11 cellular contexts compared by ENCODE assay signal in the genomic region with DNA sequence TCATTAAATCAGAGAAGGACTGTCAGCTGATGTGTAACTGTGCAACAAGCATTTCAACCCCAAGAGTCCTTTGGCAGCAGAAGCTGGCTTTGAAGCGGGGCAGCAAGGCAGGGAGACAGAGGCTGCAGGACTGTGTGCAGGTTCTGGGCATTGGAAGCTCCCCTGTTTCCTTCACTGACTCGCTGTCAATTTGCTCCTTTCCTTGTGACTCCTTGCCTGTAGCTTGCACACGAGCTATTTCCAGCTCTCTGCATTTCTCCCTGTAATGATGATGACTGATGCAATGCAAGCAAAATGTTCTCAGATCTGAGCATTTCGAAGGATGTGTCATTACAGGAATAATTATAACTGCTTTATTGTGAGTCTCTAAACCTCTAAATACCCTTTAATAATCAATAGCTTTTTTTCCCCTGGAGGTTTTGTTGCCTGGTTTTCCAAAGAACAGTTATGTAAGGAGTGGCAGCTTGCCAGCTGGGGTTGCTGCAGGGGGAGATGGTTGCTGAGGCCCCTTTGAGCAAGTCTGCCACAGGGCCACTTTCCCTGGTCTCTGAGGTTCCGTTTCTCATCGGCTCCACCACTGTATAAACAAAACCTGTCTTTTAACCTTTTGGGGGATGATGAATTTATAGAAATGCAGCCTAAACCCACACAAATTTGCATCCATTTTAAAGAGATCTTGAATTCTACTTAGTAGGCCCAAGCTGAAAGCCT. TPM values are rescaled to one million over a fixed set of nuclear protein-coding genes. Genes with fewer than 3 reads are reported as not detected.
DNase-seq lines count a peak whose midpoint lies in the region; ATAC-seq and TF ChIP-seq lines count a peak whose summit lies in the region.
"Had no signal": no experiment of that assay in that cellular context is flagged by ENCODE, and none has a peak within 500 bp of the region (broad histone marks: within the 10 kb centered on the region; RNA-seq: fewer than 3 reads in every experiment).

No MANE protein-coding gene starts in this region.

- H3K23ac ChIP-seq in neuronal stem cell (ENCODE audit: low read depth, low read length, poor library complexity), result no peak overlapping the region

- no peak overlapping the region for H2BK5ac ChIP-seq in neuronal stem cell (ENCODE audit: low read length)

- no peak overlapping the region for H2BK12ac ChIP-seq in neuronal stem cell (ENCODE audit: low read length)

- no peak overlapping the region for H2AFZ ChIP-seq in neuronal stem cell (ENCODE audit: low read length)

- no peak overlapping the region for H3K4ac ChIP-seq in neuronal stem cell (ENCODE audit: low read length)

- no peak overlapping the region for H2BK120ac ChIP-seq in neuronal stem cell (ENCODE audit: low read depth, low read length)

- no peak overlapping the region for H2AK5ac ChIP-seq in neuronal stem cell (ENCODE audit: low read depth, low read length)

- H4K8ac ChIP-seq in neuronal stem cell (ENCODE audit: low read depth, low read length), result peak overlapping the region; percentile 45

- TF ChIP-seq CTCF in epithelial cell of esophagus (IDR thresholded peaks at IDR 0.05; ENCODE audit: insufficient read depth, low read depth, low read length, missing control alignments), result no peak

- no peak overlapping the region for H2BK15ac ChIP-seq in neuronal stem cell (ENCODE audit: low read length)

- no peak for ATAC-seq in HG02840 (IDR thresholded peaks at IDR 0.05; ENCODE audit: low FRiP score, unreplicated experiment)
- no peak for ATAC-seq in HG03442 (IDR thresholded peaks at IDR 0.05; ENCODE audit: unreplicated experiment)

- no peak overlapping the region for H3K14ac ChIP-seq in neuronal stem cell (ENCODE audit: low read length)

- no peaks in the 10 kb centered on the region for H3K9me3 ChIP-seq in neuronal stem cell (replicated peaks in 1 of 2; ENCODE audit: control insufficient read depth in 2 of 2, insufficient read depth in 1 of 2, low read depth in 1 of 2, low read length in 2 of 2)

- no peak overlapping the region for H3K4me2 ChIP-seq in neuronal stem cell (ENCODE audit: insufficient read depth, low read length, poor library complexity, severe bottlenecking)

- DNase-seq in AG08396 (ENCODE audit: low spot score) (peak; percentile 28), NCI-H2227 treated with DMSO at 0.1 percent for 48 hours (lab: John Stamatoyannopoulos, UW) (peak; percentile 17), epithelial cell of esophagus (ENCODE audit: low read depth) (peak; percentile 46), neuronal stem cell (ENCODE audit: low spot score) (no peak), D341Med (ENCODE audit: low spot score) (no peak), NCI-H774 (lab: John Stamatoyannopoulos, UW) (no peak)
- DNase-seq: NCI-H1417 treated with DMSO at 0.1 percent for 48 hours; OCI-M1; stimulated activated CD8-positive, alpha-beta memory T cell treated with anti-CD3 and anti-CD28 coated beads, Interleukin-4, amount 100 ng/mL, for 48 hours had no signal

- WGBS in neuronal stem cell (ENCODE audit: extremely low coverage in 2 of 2, insufficient read length in 2 of 2, insufficient replicate concordance in 1 of 2), 2 donors, result no CpG with 5 or more reads among the region's 6 CpGs

- H3K4me1 ChIP-seq in neuronal stem cell (ENCODE audit: control insufficient read depth in 2 of 2, insufficient read depth in 1 of 2, low read depth in 1 of 2, low read length in 2 of 2), result no peaks in the 10 kb centered on the region

- H4K91ac ChIP-seq in neuronal stem cell (ENCODE audit: low read depth, low read length, poor library complexity), result no peak overlapping the region

- H3K27me3 ChIP-seq in neuronal stem cell (ENCODE audit: control insufficient read depth in 3 of 3, insufficient read depth in 3 of 3, low read depth in 1 of 3, low read length in 3 of 3), result peaks cover 0 to 9% (median 0%) of the 10 kb centered on the region in 3 experiments

- H3K79me1 ChIP-seq in neuronal stem cell (ENCODE audit: low read depth, low read length), result no peaks in the 10 kb centered on the region

- H3K4me3 ChIP-seq in epithelial cell of esophagus (ENCODE audit: low read length), result no peak overlapping the region
- no peak overlapping the region for H3K4me3 ChIP-seq in neuronal stem cell (ENCODE audit: low read length in 2 of 2)

- no peak overlapping the region for H3K27ac ChIP-seq in neuronal stem cell (replicated peaks; ENCODE audit: low read length)

- peak overlapping the region; percentile 30 for H3K9ac ChIP-seq in neuronal stem cell (ENCODE audit: low read depth, low read length, poor library complexity)

- no peaks in the 10 kb centered on the region for H3K36me3 ChIP-seq in neuronal stem cell (replicated peaks in 1 of 2; ENCODE audit: control insufficient read depth in 2 of 2, insufficient read depth in 2 of 2, low read length in 2 of 2)

- no peak overlapping the region for H3K18ac ChIP-seq in neuronal stem cell (ENCODE audit: low read length)

RNA-seq across cellular contexts. Expression of a gene that starts 2.9 kb away (rescaled TPM):
- polyA plus RNA-seq in neuronal stem cell (2013, experiment 1 of 2), result not detected
- not detected for polyA plus RNA-seq in neuronal stem cell (2013, experiment 2 of 2)

RNA-seq across cellular contexts. Expression of a gene that starts 37.8 kb away (rescaled TPM):
- polyA plus RNA-seq in neuronal stem cell (2013, experiment 1 of 2), result 21.8 TPM
- 21.1 TPM for polyA plus RNA-seq in neuronal stem cell (2013, experiment 2 of 2)

Comparison
In these comparisons a context has a peak if more than half of its experiments do, and no peak if none do; other contexts are left out.
1. DNase-seq: peak in AG08396 (single experiment), NCI-H2227 treated with DMSO at 0.1 percent for 48 hours (single experiment) and epithelial cell of esophagus (single experiment); none in neuronal stem cell (single experiment), D341Med (single experiment) and NCI-H774 (single experiment).